ENCODE assay signal across 1 cellular context in genomic region chr14:76997257-76997970, GRCh38.
TF ChIP-seq lines count a peak whose summit lies in the region.

No MANE protein-coding gene starts in this region.

TF ChIP-seq in K562, 482 proteins besides CTCF, POLR2A, EP300 and RAD21 (continued from another document):
- TF ChIP-seq MNT (conservative IDR thresholded peaks at IDR 0.05) = no peak
